4 cellular contexts compared by ENCODE assay signal in genomic region chrX:74025145-74025544, GRCh38.
A peak's percentile ranks its signal among the peaks of the same experiment; 100 is the strongest.
DNase-seq lines count a peak whose midpoint lies in the region; ATAC-seq and TF ChIP-seq lines count a peak whose summit lies in the region.
"Not testable (repeated sequence)": the region's sequence is repeated elsewhere in the genome, so short reads cannot be mapped to it uniquely, and the experiment has no call there.

No MANE protein-coding gene starts in this region.

- BruUV-seq in Calu3 (replicated peaks; lab: Mats Ljungman, UMichigan), result not testable (repeated sequence)

- DNase-seq in Calu3, result peak; percentile 55
- DNase-seq in DMS53 (lab: John Stamatoyannopoulos, UW), result peak; percentile 12
- DNase-seq in WTC11 (ENCODE audit: low spot score), result not testable (repeated sequence)

- peaks cover 12% of the 10 kb centered on the region for H3K4me1 Mint-ChIP-seq in Calu3 (ENCODE audit: low read depth, unreplicated experiment)
- H3K4me1 Mint-ChIP-seq in WTC11, result not testable (repeated sequence)

- H3K27ac Mint-ChIP-seq in Calu3 (ENCODE audit: unreplicated experiment) (peak overlapping the region; percentile 70), WTC11 (peak overlapping the region; percentile 53; the same call in 1 of the 2 replicates)

- TF ChIP-seq CTCF in Calu3 (IDR thresholded peaks at IDR 0.05; ENCODE audit: unreplicated experiment); HEK293 (tag by site-specific recombination; IDR thresholded peaks at IDR 0.05); WTC11 (IDR thresholded peaks at IDR 0.05): not testable (repeated sequence)

- CTCF ChIA-PET in Calu3 (lab: Charles Lee); WTC11 (lab: Charles Lee): not testable (repeated sequence)
- CTCF ChIA-PET in HEK293 (lab: Yijun Ruan, JAX), result interaction anchor here (1.7 kb wide), 1 partner anchor 9 kb away, joined by 6 read pairs; no protein-coding TSS in a partner anchor

- H3K27ac ChIP-seq in HEK293 (ENCODE audit: extremely low read depth, low read depth, low read length), result not testable (repeated sequence)

- H3K4me3 Mint-ChIP-seq in Calu3 (ENCODE audit: low read depth, unreplicated experiment), result peak overlapping the region; percentile 29
- not testable (repeated sequence) for H3K4me3 Mint-ChIP-seq in WTC11

- H3K36me3 Mint-ChIP-seq in Calu3 (ENCODE audit: insufficient read depth, unreplicated experiment), result not testable (repeated sequence)
- peaks cover 52% of the 10 kb centered on the region for H3K36me3 Mint-ChIP-seq in WTC11

- not testable (repeated sequence) for H3K4me1 ChIP-seq in HEK293 (ENCODE audit: control insufficient read depth, insufficient read depth, low read length)

- not testable (repeated sequence) for ATAC-seq in WTC11

- H3K36me3 ChIP-seq in HEK293 (ENCODE audit: control insufficient read depth in 2 of 2, insufficient read depth in 1 of 2, low read length in 2 of 2), result not testable (repeated sequence)

- H3K27me3 Mint-ChIP-seq in Calu3 (ENCODE audit: unreplicated experiment); WTC11 (ENCODE audit: low read depth): not testable (repeated sequence)

- not testable (repeated sequence) for H3K4me3 ChIP-seq in HEK293 (ENCODE audit: low read depth, low read length)

- intact Hi-C loops in Calu3 (cut with micrococcal nuclease; ENCODE audit: unreplicated experiment), result loop anchor here (2.0 kb wide), 1 partner anchor 320 kb away; no protein-coding TSS in a partner anchor

- not testable (repeated sequence) for H3K9me3 Mint-ChIP-seq in Calu3 (ENCODE audit: low read depth, unreplicated experiment)
- peaks cover 48% of the 10 kb centered on the region for H3K9me3 Mint-ChIP-seq in WTC11

- not testable (repeated sequence) for H3K9me3 ChIP-seq in HEK293 (ENCODE audit: control insufficient read depth, insufficient read depth, low read depth, low read length)

- POLR2A ChIA-PET in HEK293 (lab: Yijun Ruan, JAX); WTC11 (lab: Charles Lee): not testable (repeated sequence)

TF ChIP-seq in HEK293, 187 proteins besides CTCF, POLR2A, EP300 and RAD21:
- TF ChIP-seq ZNF280D (tag by site-specific recombination; IDR thresholded peaks at IDR 0.05), result 0 out of 2 replicates have a peak, but pooled peaks have one; percentile 41
- peak; percentile 39 for TF ChIP-seq ZNF529 (tag by site-specific recombination; IDR thresholded peaks at IDR 0.05; ENCODE audit: insufficient replicate concordance)
- peak; percentile 78 for TF ChIP-seq SETDB1 (IDR thresholded peaks at IDR 0.05; ENCODE audit: insufficient read length, low read length)
